Comparison of ENCODE assay signal across 1 cellular context in genomic region chr5:31581498-31582099, GRCh38.
A peak's percentile ranks its signal among the peaks of the same experiment; 100 is the strongest.
TF ChIP-seq lines count a peak whose summit lies in the region.

No MANE protein-coding gene starts in this region.

TF ChIP-seq in IMR-90, 13 proteins besides CTCF, POLR2A, EP300 and RAD21 (continued from another document):
- TF ChIP-seq NFE2L2 (IDR thresholded peaks at IDR 0.05; ENCODE audit: low read depth, low read length): no peak
- peak; percentile 58 for TF ChIP-seq CEBPB (IDR thresholded peaks at IDR 0.05; ENCODE audit: low read depth, low read length)
- TF ChIP-seq USF2 (IDR thresholded peaks at IDR 0.05; ENCODE audit: low read depth, low read length): no peak
